Comparison of ENCODE assay signal across 16 cellular contexts in the genomic region with DNA sequence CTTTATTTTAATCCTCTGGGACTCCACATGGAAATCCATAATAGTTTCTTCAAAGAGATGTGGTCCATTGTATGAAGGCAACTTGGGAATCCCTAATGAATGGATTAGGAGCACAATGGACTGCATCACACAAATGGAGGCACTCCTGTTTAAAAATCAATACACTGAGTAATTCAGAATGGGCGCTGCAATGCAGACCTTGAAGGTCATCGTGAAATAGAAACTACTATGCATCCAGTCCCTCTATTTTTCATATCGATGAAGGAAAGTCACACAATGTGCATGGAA.
"Had no signal": no experiment of that assay in that cellular context is flagged by ENCODE, and none has a peak within 500 bp of the region (broad histone marks: within the 10 kb centered on the region; RNA-seq: fewer than 3 reads in every experiment).

No MANE protein-coding gene starts in this region.

- H3K79me2 ChIP-seq: parathyroid adenoma had no signal

- H3K4me3 Mint-ChIP-seq: activated CD4-positive, alpha-beta T cell treated with anti-CD3 and anti-CD28 coated beads for 36 hours; activated CD8-positive, alpha-beta T cell treated with anti-CD3 and anti-CD28 coated beads for 36 hours; activated naive CD8-positive, alpha-beta T cell treated with anti-CD3 and anti-CD28 coated beads for 36 hours; activated T-cell treated with anti-CD3 and anti-CD28 coated beads, Interleukin-2, amount 50 U/mL, for 72 hours; nephron progenitor cell; stimulated activated naive CD8-positive, alpha-beta T cell treated with anti-CD3 and anti-CD28 coated beads, Interleukin-15, Interleukin-2, amounts not matched to agents 100 ng/mL and 50 ng/mL, for 24 hours had no signal

- H3K36me3 ChIP-seq: heart right ventricle had no signal

- H3K36me3 Mint-ChIP-seq: activated naive CD8-positive, alpha-beta T cell treated with anti-CD3 and anti-CD28 coated beads for 36 hours had no signal

- H3K9ac ChIP-seq: parathyroid adenoma had no signal

- H3K27me3 Mint-ChIP-seq: activated CD4-positive, alpha-beta T cell treated with anti-CD3 and anti-CD28 coated beads for 36 hours; activated CD8-positive, alpha-beta T cell treated with anti-CD3 and anti-CD28 coated beads for 36 hours; activated naive CD8-positive, alpha-beta T cell treated with anti-CD3 and anti-CD28 coated beads for 36 hours; stimulated activated naive CD8-positive, alpha-beta T cell treated with anti-CD3 and anti-CD28 coated beads, Interleukin-15, Interleukin-2, amounts not matched to agents 100 ng/mL and 50 ng/mL, for 24 hours had no signal

- H2AFZ ChIP-seq: parathyroid adenoma had no signal

- H3K9me3 ChIP-seq: heart right ventricle had no signal

- ATAC-seq: activated CD4-positive, alpha-beta T cell treated with anti-CD3 and anti-CD28 coated beads for 36 hours; activated CD8-positive, alpha-beta T cell treated with anti-CD3 and anti-CD28 coated beads for 36 hours; activated T-cell treated with anti-CD3 and anti-CD28 coated beads, Interleukin-2, amount 50 U/mL, for 72 hours had no signal

- FAIRE-seq: frontal cortex, islet of Langerhans had no signal

- H3K4me1 ChIP-seq: parathyroid adenoma had no signal

- H3K27ac Mint-ChIP-seq: activated CD4-positive, alpha-beta T cell treated with anti-CD3 and anti-CD28 coated beads for 36 hours; activated CD8-positive, alpha-beta T cell treated with anti-CD3 and anti-CD28 coated beads for 36 hours; activated naive CD8-positive, alpha-beta T cell treated with anti-CD3 and anti-CD28 coated beads for 36 hours; activated T-cell treated with anti-CD3 and anti-CD28 coated beads, Interleukin-2, amount 50 U/mL, for 72 hours; stimulated activated naive CD8-positive, alpha-beta T cell treated with anti-CD3 and anti-CD28 coated beads, Interleukin-15, Interleukin-2, amounts not matched to agents 100 ng/mL and 50 ng/mL, for 24 hours had no signal

- H3K9me3 Mint-ChIP-seq: activated CD8-positive, alpha-beta T cell treated with anti-CD3 and anti-CD28 coated beads for 36 hours; activated naive CD8-positive, alpha-beta T cell treated with anti-CD3 and anti-CD28 coated beads for 36 hours; activated T-cell treated with anti-CD3 and anti-CD28 coated beads, Interleukin-2, amount 50 U/mL, for 72 hours; stimulated activated naive CD8-positive, alpha-beta T cell treated with anti-CD3 and anti-CD28 coated beads, Interleukin-15, Interleukin-2, amounts not matched to agents 100 ng/mL and 50 ng/mL, for 24 hours had no signal

- H3K27ac ChIP-seq: heart right ventricle, parathyroid adenoma had no signal

- H3K4me3 ChIP-seq: heart right ventricle had no signal

- DNase-seq: activated CD4-positive, alpha-beta T cell treated with anti-CD3 and anti-CD28 coated beads for 36 hours; activated CD8-positive, alpha-beta memory T cell treated with anti-CD3 and anti-CD28 coated beads, Interleukin-2, amount 50 U/mL, for 4 hours; activated CD8-positive, alpha-beta T cell treated with anti-CD3 and anti-CD28 coated beads for 36 hours; activated gamma-delta T cell treated with Interleukin-2 at 50 U/mL for 16 hours; activated naive CD8-positive, alpha-beta T cell treated with anti-CD3 and anti-CD28 coated beads for 36 hours; activated T-cell treated with anti-CD3 and anti-CD28 coated beads, Interleukin-2, amount 50 U/mL, for 72 hours; anterior cingulate cortex; heart right ventricle; nephron progenitor cell; stimulated activated CD4-positive, alpha-beta T cell treated with anti-CD3 and anti-CD28 coated beads, Interleukin-15, amount 100 ng/mL, for 24 hours; stimulated activated CD4-positive, alpha-beta T cell treated with anti-CD3 and anti-CD28 coated beads, Interleukin-4, amount 100 ng/mL, for 24 hours; T1000 had no signal
